In genomic region chrX:125198546-125198945, GRCh38 we compare ENCODE assay signal across 23 cellular contexts.
"Had no signal": no experiment of that assay in that cellular context is flagged by ENCODE, and none has a peak within 500 bp of the region (broad histone marks: within the 10 kb centered on the region; RNA-seq: fewer than 3 reads in every experiment).

No MANE protein-coding gene starts in this region.

- FAIRE-seq: TTC549 had no signal

- DNase-seq: activated CD4-positive, alpha-beta memory T cell treated with anti-CD3 and anti-CD28 coated beads for 36 hours; activated CD4-positive, alpha-beta T cell treated with anti-CD3 and anti-CD28 coated beads, Interleukin-2, amount 10 ng/mL, durations not matched to agents 7 days and 5 days; activated CD4-positive, CD25-positive, alpha-beta regulatory T cell; activated CD8-positive, alpha-beta memory T cell treated with anti-CD3 and anti-CD28 coated beads for 24 hours; activated gamma-delta T cell; activated naive CD4-positive, alpha-beta T cell treated with anti-CD3 and anti-CD28 coated beads for 36 hours; activated T-cell treated with anti-CD3 and anti-CD28 coated beads, Interleukin-2, amount 50 U/mL, for 4 hours; amygdala; Karpas-422; MM.1S; NCI-H1105; NCI-H1436 treated with DMSO at 0.1 percent for 48 hours; NCI-H1930; NCI-H2171; NCI-H2227 treated with DMSO at 0.1 percent for 48 hours; NCI-H510A treated with DMSO at 0.1 percent for 48 hours; NK-92 treated with Interleukin-12 subunit alpha and Interleukin-12 subunit beta, amount 100 ng/mL, for 24 hours; Peyer's patch; SHP77; T-cell; T-helper 2 cell; T1000 had no signal
